ENCODE assay signal across 10 cellular contexts in the genomic region with DNA sequence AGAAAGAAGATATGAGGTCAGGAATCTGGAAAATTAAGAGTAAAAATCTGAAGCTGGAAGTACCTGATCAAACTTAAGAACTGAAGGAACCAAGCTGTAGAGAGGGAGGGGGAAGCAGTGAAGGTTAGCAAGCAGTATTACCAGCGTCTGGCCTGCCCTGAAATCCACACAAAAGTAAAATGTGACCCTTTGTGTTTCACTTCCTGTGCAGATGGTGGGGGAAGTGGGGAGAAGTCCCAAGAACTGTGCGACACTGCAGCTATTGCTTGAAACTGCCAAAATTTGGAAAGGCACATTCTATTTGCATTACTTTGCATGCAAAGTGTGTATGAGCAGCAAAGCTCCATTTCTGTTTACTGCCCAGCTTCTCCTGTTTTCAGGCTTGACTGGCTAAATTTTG.
A peak's percentile ranks its signal among the peaks of the same experiment; 100 is the strongest.
DNase-seq lines count a peak whose midpoint lies in the region; ATAC-seq and TF ChIP-seq lines count a peak whose summit lies in the region.
"Had no signal": no experiment of that assay in that cellular context is flagged by ENCODE, and none has a peak within 500 bp of the region (broad histone marks: within the 10 kb centered on the region; RNA-seq: fewer than 3 reads in every experiment).

No MANE protein-coding gene starts in this region.

- 0 out of 2 replicates have a peak, but pooled peaks cover 8% of the 10 kb centered on the region for H3K9me1 ChIP-seq in IMR-90 (ENCODE audit: insufficient read depth, low read length)

- peak overlapping the region; percentile 89 to 91 for H4K8ac ChIP-seq in IMR-90 (ENCODE audit: low read depth in 2 of 2, low read length in 2 of 2)

- H2BK5ac ChIP-seq in IMR-90 (ENCODE audit: low read depth, low read length, poor library complexity, severe bottlenecking) = no peak overlapping the region

- ATAC-seq in GM18861 (IDR thresholded peaks at IDR 0.05; ENCODE audit: unreplicated experiment) (peak; percentile 80), GM21737 (IDR thresholded peaks at IDR 0.05; ENCODE audit: unreplicated experiment) (peak; percentile 73), IMR-90 (ENCODE audit: low read depth) (no peak)

- 0 out of 3 replicates have a peak overlapping the region, but pooled peaks have one; percentile 70 for H2BK15ac ChIP-seq in IMR-90 (ENCODE audit: low read depth, low read length)

- no CpG with 5 or more reads among the region's 2 CpGs for WGBS in IMR-90 (ENCODE audit: extremely low coverage in 2 of 2, insufficient read length in 1 of 2), 2 experiments

- no peaks in the 10 kb centered on the region for H3K79me1 ChIP-seq in IMR-90 (ENCODE audit: low read depth in 1 of 2, low read length in 2 of 2)

- H4K20me1 ChIP-seq in IMR-90 (ENCODE audit: insufficient read depth, low read length) (no peaks in the 10 kb centered on the region), fibroblast of lung (ENCODE audit: control insufficient read depth, extremely low read depth, insufficient read depth, low read length) (no peaks in the 10 kb centered on the region)

- POLR2A ChIA-PET in IMR-90 (lab: Charles Lee; ENCODE audit: unreplicated experiment) = interaction anchor here (0.6 to 0.7 kb wide), 3 partner anchors 188 to 846 kb away, joined by 3 to 4 read pairs (median 4); no protein-coding TSS in a partner anchor

- H2AFZ ChIP-seq in IMR-90 (replicated peaks; ENCODE audit: low read length, poor library complexity) = peak overlapping the region; percentile 76
- H2AFZ ChIP-seq in fibroblast of lung (ENCODE audit: low read length) = peak overlapping the region; percentile 71

- no peak overlapping the region for H2AK9ac ChIP-seq in IMR-90 (replicated peaks; ENCODE audit: low read depth, low read length, poor library complexity)

- H3K27ac ChIP-seq in IMR-90 (ENCODE audit: insufficient read depth, low read length) (no peak overlapping the region), fibroblast of lung (ENCODE audit: insufficient read depth, low read length) (no peak overlapping the region)

- peak overlapping the region; percentile 26; the same call in 1 of the 2 replicates for H3K18ac ChIP-seq in IMR-90 (ENCODE audit: low read depth, low read length)

- in situ Hi-C loops in IMR-90 (cut with MboI; ENCODE audit: low sequenced_read_pairs) = loop anchor here (5.0 kb wide), 1 partner anchor 137 kb away; no protein-coding TSS in a partner anchor

- DNase-seq in IMR-90 = peak; percentile 21
- DNase-seq in fibroblast of lung (ENCODE audit: low read depth in 2 of 2) = no peak
- no peak for DNase-seq in NCI-H2029 treated with DMSO at 0.1 percent for 48 hours (lab: John Stamatoyannopoulos, UW)
- no peak for DNase-seq in NK-92 (lab: John Stamatoyannopoulos, UW; ENCODE audit: unreplicated experiment)
- no peak for DNase-seq in SW 1271 (lab: John Stamatoyannopoulos, UW)
- no peak for DNase-seq in NCI-H510A (lab: John Stamatoyannopoulos, UW)
- DNase-seq: DMS153, NCI-H345 had no signal

- intact Hi-C loops in IMR-90 (cut with micrococcal nuclease) = loop anchor here (5.0 kb wide), 1 partner anchor 257 kb away; a partner anchor contains a TSS

- peak overlapping the region; percentile 17; the same call in 1 of the 2 replicates for H3K4ac ChIP-seq in IMR-90 (ENCODE audit: low read depth, low read length)

- no peak overlapping the region for H3K56ac ChIP-seq in IMR-90 (ENCODE audit: extremely low read depth, insufficient read depth, low read length)

- H3K9me3 ChIP-seq in IMR-90 (ENCODE audit: control insufficient read depth, insufficient read depth, low read length) (no peaks in the 10 kb centered on the region; the same call in 1 of the 2 replicates), fibroblast of lung (ENCODE audit: control insufficient read depth, insufficient read depth, low read depth, low read length) (no peaks in the 10 kb centered on the region)

- no TSS peak for BruUV-seq in IMR-90 (replicated peaks; lab: Mats Ljungman, UMichigan)

- H4K91ac ChIP-seq in IMR-90 (ENCODE audit: insufficient read depth, low read depth, low read length) = peak overlapping the region; percentile 58; the same call in 1 of the 2 replicates

- peak overlapping the region; percentile 21; the same call in 1 of the 2 replicates for H2BK120ac ChIP-seq in IMR-90 (ENCODE audit: low read depth, low read length)

- no peak overlapping the region for H2AK5ac ChIP-seq in IMR-90 (ENCODE audit: low read depth, low read length)

- H3K23ac ChIP-seq in IMR-90 (ENCODE audit: low read depth, low read length) = no peak overlapping the region; the same call in 1 of the 2 replicates

- H3K27me3 ChIP-seq in IMR-90 (ENCODE audit: control insufficient read depth, insufficient read depth, low read length) (no peaks in the 10 kb centered on the region), fibroblast of lung (ENCODE audit: control insufficient read depth, insufficient read depth, low read length) (no peaks in the 10 kb centered on the region)

- peak overlapping the region; percentile 31 for H4K5ac ChIP-seq in IMR-90 (ENCODE audit: low read depth, low read length)

- H3K9ac ChIP-seq in IMR-90 (ENCODE audit: low read depth, low read length) (0 out of 2 replicates have a peak overlapping the region, but pooled peaks have one; percentile 15), fibroblast of lung (ENCODE audit: insufficient read depth, low read length) (no peak overlapping the region)

- peaks cover 13% of the 10 kb centered on the region for H3K4me1 ChIP-seq in IMR-90 (ENCODE audit: control insufficient read depth, insufficient read depth, low read length)
- H3K4me1 ChIP-seq in fibroblast of lung (ENCODE audit: control insufficient read depth, extremely low read depth, insufficient read depth, low read length) = peaks cover 10% of the 10 kb centered on the region

- no peak for TF ChIP-seq RAD21 in IMR-90 (IDR thresholded peaks at IDR 0.05; ENCODE audit: low read length)

- TF ChIP-seq POLR2A in IMR-90 (IDR thresholded peaks at IDR 0.05; ENCODE audit: low read depth, low read length) = no peak

- H3K4me3 ChIP-seq in IMR-90 (ENCODE audit: insufficient read depth, low read depth, low read length) = no peak overlapping the region
- H3K4me3 ChIP-seq in fibroblast of lung (replicated peaks in 1 of 4; ENCODE audit: control extremely low read depth in 1 of 4, insufficient read depth in 1 of 4, low read depth in 3 of 4, low read length in 4 of 4) = no peak overlapping the region

- dilution Hi-C loops in IMR-90 (cut with HindIII; ENCODE audit: low sequenced_read_pairs, unreplicated experiment) = no loop called here

- H3K36me3 ChIP-seq in IMR-90 (ENCODE audit: control insufficient read depth, insufficient read depth, low read length) (no peaks in the 10 kb centered on the region), fibroblast of lung (ENCODE audit: control insufficient read depth, insufficient read depth, low read length) (no peaks in the 10 kb centered on the region)

- CTCF ChIA-PET in IMR-90 (lab: Yijun Ruan, JAX) = interaction anchor here (0.6 to 0.7 kb wide), 2 partner anchors 52 to 130 kb away, joined by 3 to 5 read pairs; no protein-coding TSS in a partner anchor

- H3K4me2 ChIP-seq in IMR-90 (ENCODE audit: low read depth, low read length) (no peak overlapping the region), fibroblast of lung (ENCODE audit: extremely low read depth, insufficient read depth, low read length) (no peak overlapping the region)

- peak overlapping the region; percentile 15; the same call in 1 of the 2 replicates for H2BK20ac ChIP-seq in IMR-90 (ENCODE audit: low read depth, low read length)

- H3K14ac ChIP-seq in IMR-90 (replicated peaks; ENCODE audit: low read depth, low read length) = 0 out of 2 replicates have a peak overlapping the region, but pooled peaks have one; percentile 10

- no peaks in the 10 kb centered on the region for H3K79me2 ChIP-seq in fibroblast of lung (ENCODE audit: control insufficient read depth, insufficient read depth, low read length)

- TF ChIP-seq CTCF in IMR-90 (conservative IDR thresholded peaks at IDR 0.05; ENCODE audit: low read depth, low read length) (no peak), fibroblast of lung (conservative IDR thresholded peaks at IDR 0.05 in 1 of 2, IDR thresholded peaks at IDR 0.05 in 1 of 2; ENCODE audit: low read depth in 1 of 2, low read length in 2 of 2) (no peak)

TF ChIP-seq in IMR-90, 13 proteins besides CTCF, POLR2A, EP300 and RAD21:
- TF ChIP-seq RFX5 (IDR thresholded peaks at IDR 0.05; ENCODE audit: low read depth, low read length) (no peak), MAZ (IDR thresholded peaks at IDR 0.05; ENCODE audit: borderline replicate concordance, low read depth, low read length) (no peak), MXI1 (IDR thresholded peaks at IDR 0.05; ENCODE audit: borderline replicate concordance, low read depth, low read length) (no peak)
- TF ChIP-seq, protein P1, sequence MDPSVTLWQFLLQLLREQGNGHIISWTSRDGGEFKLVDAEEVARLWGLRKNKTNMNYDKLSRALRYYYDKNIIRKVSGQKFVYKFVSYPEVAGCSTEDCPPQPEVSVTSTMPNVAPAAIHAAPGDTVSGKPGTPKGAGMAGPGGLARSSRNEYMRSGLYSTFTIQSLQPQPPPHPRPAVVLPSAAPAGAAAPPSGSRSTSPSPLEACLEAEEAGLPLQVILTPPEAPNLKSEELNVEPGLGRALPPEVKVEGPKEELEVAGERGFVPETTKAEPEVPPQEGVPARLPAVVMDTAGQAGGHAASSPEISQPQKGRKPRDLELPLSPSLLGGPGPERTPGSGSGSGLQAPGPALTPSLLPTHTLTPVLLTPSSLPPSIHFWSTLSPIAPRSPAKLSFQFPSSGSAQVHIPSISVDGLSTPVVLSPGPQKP (IDR thresholded peaks at IDR 0.05; ENCODE audit: borderline replicate concordance, low read depth, low read length) = no peak
